In genomic region chr16:71894921-71895678, GRCh38 we compare ENCODE assay signal across 8 cellular contexts. TPM values are rescaled to one million over a fixed set of nuclear protein-coding genes. Genes with fewer than 3 reads are reported as not detected.
A peak's percentile ranks its signal among the peaks of the same experiment; 100 is the strongest.
DNase-seq lines count a peak whose midpoint lies in the region; ATAC-seq and TF ChIP-seq lines count a peak whose summit lies in the region.

TSS of gene IST1 (plus strand) at chr16:71895531. CDS start at chr16:71915641, 20,110 bp downstream.

- H3K27me3 ChIP-seq in right atrium auricular region (no peaks in the 10 kb centered on the region), vagina (no peaks in the 10 kb centered on the region)

- TF ChIP-seq POLR2A in GM15510 (IDR thresholded peaks at IDR 0.05; ENCODE audit: borderline replicate concordance, extremely low read depth, insufficient read length) (peak; percentile 83), vagina (IDR thresholded peaks at IDR 0.05) (peak; percentile 57 to 70)

- H3K27ac ChIP-seq in right atrium auricular region (peak within 1 kb of the TSS; percentile 99), vagina (peak within 1 kb of the TSS; percentile 99)

- DNase-seq in NCI-H1694 (lab: John Stamatoyannopoulos, UW) (peak; percentile 86), T-helper 2 cell (peak; percentile 94 to 100 (median 97)), anterior cingulate cortex (lab: John Stamatoyannopoulos, UW) (peak; percentile 74 to 99 (median 96)), right atrium auricular region (ENCODE audit: low spot score) (peak; percentile 98), putamen (ENCODE audit: low spot score) (peak; percentile 97), vagina (ENCODE audit: extremely low spot score in 2 of 2) (peak in 1 of 2 donors; percentile 97)

- H3K9me3 ChIP-seq in right atrium auricular region (no peaks in the 10 kb centered on the region), vagina (no peaks in the 10 kb centered on the region)

- H3K4me3 ChIP-seq in right atrium auricular region (peak within 1 kb of the TSS; percentile 81 to 94), vagina (peak within 1 kb of the TSS; percentile 61 to 75)

- peak; percentile 78 for ATAC-seq in HG02884 (IDR thresholded peaks at IDR 0.05; ENCODE audit: unreplicated experiment)

- H3K36me3 ChIP-seq in right atrium auricular region (no peaks in the 10 kb centered on the region), vagina (no peaks in the 10 kb centered on the region)

- peaks cover 0 to 38% of the 10 kb centered on the region in 2 donors for H3K4me1 ChIP-seq in right atrium auricular region
- peaks cover 42% of the 10 kb centered on the region for H3K4me1 ChIP-seq in vagina

- TF ChIP-seq CTCF in right atrium auricular region (IDR thresholded peaks at IDR 0.05) (no peak), vagina (IDR thresholded peaks at IDR 0.05) (no peak)

- intact Hi-C loops in vagina (cut with DNase I) = no loop called here

RNA-seq across cellular contexts. Expression of gene IST1, which starts in this region (rescaled TPM):
- 100 to 1,000 TPM; 140 to 150 TPM for total RNA-seq in right atrium auricular region
- 159 TPM for total RNA-seq in vagina
